ENCODE assay signal across 27 cellular contexts in the genomic region with DNA sequence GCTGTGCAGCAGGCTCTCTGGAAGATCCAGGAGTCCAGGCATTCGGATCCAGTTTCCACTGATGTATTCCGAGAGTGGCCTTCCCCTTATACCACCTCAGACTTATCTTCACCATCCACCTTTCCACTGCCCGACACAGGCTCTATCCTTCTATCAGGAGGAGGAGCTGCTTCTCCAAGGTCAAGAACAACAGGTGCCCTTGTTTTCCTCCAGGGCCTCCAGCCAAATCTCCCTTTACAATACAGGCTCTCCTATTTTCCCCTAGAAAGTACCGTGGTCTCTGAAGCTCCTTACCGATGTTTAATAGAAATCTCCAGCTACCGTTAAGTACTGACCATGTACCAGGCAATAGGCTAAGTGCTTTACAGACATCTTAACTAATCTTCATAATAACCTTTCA.
A peak's percentile ranks its signal among the peaks of the same experiment; 100 is the strongest.
DNase-seq lines count a peak whose midpoint lies in the region; ATAC-seq and TF ChIP-seq lines count a peak whose summit lies in the region.
"Had no signal": no experiment of that assay in that cellular context is flagged by ENCODE, and none has a peak within 500 bp of the region (broad histone marks: within the 10 kb centered on the region; RNA-seq: fewer than 3 reads in every experiment).

No MANE protein-coding gene starts in this region.

- peak overlapping the region; percentile 40; the same call in 1 of the 2 replicates for H3K23ac ChIP-seq in IMR-90 (ENCODE audit: low read depth, low read length)

- peak overlapping the region; percentile 2; the same call in 1 of the 2 replicates for H2BK120ac ChIP-seq in IMR-90 (ENCODE audit: low read depth, low read length)

- ATAC-seq in IMR-90 (ENCODE audit: low read depth) = no peak
- no peak for ATAC-seq in activated T-helper 17 cell treated with anti-CD3 and anti-CD28 coated beads, Interleukin-2, amount 50 U/mL, for 72 hours (replicated peaks)
- ATAC-seq: activated CD8-positive, alpha-beta T cell treated with anti-CD3 and anti-CD28 coated beads, Interleukin-2, amount 10 ng/mL, durations not matched to agents 7 days and 5 days; stimulated activated effector memory CD8-positive, alpha-beta T cell treated with anti-CD3 and anti-CD28 coated beads, Interleukin-12 subunit alpha, Interleukin-12 subunit beta, amount 100 ng/mL, for 72 hours had no signal

- DNase-seq in IMR-90 = no peak
- DNase-seq in glutamatergic neuron = no peak
- no peak for DNase-seq in progenitor cell of endocrine pancreas (ENCODE audit: low spot score, unreplicated experiment)
- no peak for DNase-seq in stimulated activated CD4-positive, alpha-beta T cell treated with anti-CD3 and anti-CD28 coated beads, Interleukin-2, amount 100 ng/mL, for 48 hours
- DNase-seq in GF-D8 (lab: John Stamatoyannopoulos, UW) = no peak
- no peak for DNase-seq in testis
- DNase-seq in spleen = no peak
- DNase-seq: activated CD4-positive, alpha-beta T cell treated with anti-CD3 and anti-CD28 coated beads for 1 hour; activated CD8-positive, alpha-beta T cell treated with anti-CD3 and anti-CD28 coated beads, Interleukin-2, amount 10 ng/mL, durations not matched to agents 7 days and 5 days; brain microvascular endothelial cell; C1 segment of cervical spinal cord; Caco-2; DND-41; effector CD4-positive, alpha-beta T cell; H7; naive B cell; NCI-H1092; NCI-H1930; NCI-H2227 treated with DMSO at 0.1 percent for 48 hours; NCI-H69; occipital lobe; stimulated activated CD4-positive, alpha-beta T cell treated with anti-CD3 and anti-CD28 coated beads, Interleukin-4, amount 100 ng/mL, for 1 hour had no signal

- H4K91ac ChIP-seq in IMR-90 (ENCODE audit: insufficient read depth, low read depth, low read length) = no peak overlapping the region; the same call in 1 of the 2 replicates

- no peak overlapping the region for H3K4me3 ChIP-seq in IMR-90 (ENCODE audit: insufficient read depth, low read depth, low read length)
- H3K4me3 ChIP-seq in testis = no peak overlapping the region
- H3K4me3 ChIP-seq in spleen = no peak overlapping the region
- H3K4me3 ChIP-seq: SJSA1, vagina had no signal

- no peak overlapping the region for H2BK15ac ChIP-seq in IMR-90 (ENCODE audit: low read depth, low read length)

- TF ChIP-seq POLR2A in IMR-90 (IDR thresholded peaks at IDR 0.05; ENCODE audit: low read depth, low read length) (no peak), testis (IDR thresholded peaks at IDR 0.05) (no peak), spleen (IDR thresholded peaks at IDR 0.05) (no peak)

- H2AFZ ChIP-seq in IMR-90 (replicated peaks; ENCODE audit: low read length, poor library complexity) = no peak overlapping the region

- H3K9me1 ChIP-seq in IMR-90 (ENCODE audit: insufficient read depth, low read length) = peaks cover 44% of the 10 kb centered on the region

- H3K27me3 ChIP-seq in IMR-90 (ENCODE audit: control insufficient read depth, insufficient read depth, low read length) (no peaks in the 10 kb centered on the region), testis (no peaks in the 10 kb centered on the region), spleen (replicated peaks in 1 of 7) (no peaks in the 10 kb centered on the region)
- H3K27me3 ChIP-seq: brain microvascular endothelial cell, SJSA1, vagina had no signal

- H2BK5ac ChIP-seq in IMR-90 (ENCODE audit: low read depth, low read length, poor library complexity, severe bottlenecking) = peak overlapping the region; percentile 74

- H2AK9ac ChIP-seq in IMR-90 (replicated peaks; ENCODE audit: low read depth, low read length, poor library complexity) = peak overlapping the region; percentile 12

- H2BK20ac ChIP-seq in IMR-90 (ENCODE audit: low read depth, low read length) = no peak overlapping the region

- H3K9me3 Mint-ChIP-seq in activated T-helper 17 cell treated with anti-CD3 and anti-CD28 coated beads, Interleukin-2, amount 50 U/mL, for 72 hours = no peaks in the 10 kb centered on the region
- H3K9me3 Mint-ChIP-seq in glutamatergic neuron (ENCODE audit: unreplicated experiment) (peaks cover 47% of the 10 kb centered on the region), progenitor cell of endocrine pancreas (ENCODE audit: low read depth) (peaks cover 5% of the 10 kb centered on the region)
- H3K9me3 Mint-ChIP-seq: stimulated activated effector memory CD8-positive, alpha-beta T cell treated with anti-CD3 and anti-CD28 coated beads, Interleukin-12 subunit alpha, Interleukin-12 subunit beta, amount 100 ng/mL, for 72 hours had no signal

- H4K8ac ChIP-seq in IMR-90 (ENCODE audit: low read depth in 2 of 2, low read length in 2 of 2) = 0 out of 4 replicates have a peak overlapping the region, but pooled peaks of 1 of the 2 experiments have one; percentile 1

- H3K79me1 ChIP-seq in IMR-90 (ENCODE audit: low read depth in 1 of 2, low read length in 2 of 2) = peaks cover 9 to 72% of the 10 kb centered on the region in 2 experiments

- H3K27ac Mint-ChIP-seq in activated T-helper 17 cell treated with anti-CD3 and anti-CD28 coated beads, Interleukin-2, amount 50 U/mL, for 72 hours = peak overlapping the region; percentile 83
- H3K27ac Mint-ChIP-seq in glutamatergic neuron (ENCODE audit: unreplicated experiment) (peak overlapping the region; percentile 77), progenitor cell of endocrine pancreas (peak overlapping the region; percentile 38)
- H3K27ac Mint-ChIP-seq: activated CD8-positive, alpha-beta T cell treated with anti-CD3 and anti-CD28 coated beads, Interleukin-2, amount 10 ng/mL, durations not matched to agents 7 days and 5 days; IgD-negative memory B cell; naive B cell; stimulated activated effector memory CD8-positive, alpha-beta T cell treated with anti-CD3 and anti-CD28 coated beads, Interleukin-12 subunit alpha, Interleukin-12 subunit beta, amount 100 ng/mL, for 72 hours had no signal

- H3K14ac ChIP-seq in IMR-90 (replicated peaks; ENCODE audit: low read depth, low read length) = peak overlapping the region; percentile 57

- no peak overlapping the region for H3K18ac ChIP-seq in IMR-90 (ENCODE audit: low read depth, low read length)

- H4K20me1 ChIP-seq in IMR-90 (ENCODE audit: insufficient read depth, low read length) = peaks cover 71% of the 10 kb centered on the region

- dilution Hi-C loops in IMR-90 (cut with HindIII; ENCODE audit: low sequenced_read_pairs, unreplicated experiment) = no loop called here

- CTCF ChIA-PET in IMR-90 (lab: Yijun Ruan, JAX) = no interaction called here

- H3K4me1 Mint-ChIP-seq in activated T-helper 17 cell treated with anti-CD3 and anti-CD28 coated beads, Interleukin-2, amount 50 U/mL, for 72 hours = peaks cover 59% of the 10 kb centered on the region
- H3K4me1 Mint-ChIP-seq in glutamatergic neuron (ENCODE audit: low read depth, unreplicated experiment) = peaks cover 75% of the 10 kb centered on the region
- peaks cover 22% of the 10 kb centered on the region for H3K4me1 Mint-ChIP-seq in progenitor cell of endocrine pancreas (ENCODE audit: low read depth)

- H3K4me1 ChIP-seq in IMR-90 (ENCODE audit: control insufficient read depth, insufficient read depth, low read length) (peaks cover 44% of the 10 kb centered on the region), testis (no peaks in the 10 kb centered on the region), spleen (peaks cover 0 to 23% (median 7%) of the 10 kb centered on the region in 6 donors)

- H3K27ac ChIP-seq in IMR-90 (ENCODE audit: insufficient read depth, low read length) (no peak overlapping the region), testis (no peak overlapping the region), spleen (no peak overlapping the region)
- H3K27ac ChIP-seq: SJSA1, vagina had no signal

- H3K27me3 Mint-ChIP-seq in activated T-helper 17 cell treated with anti-CD3 and anti-CD28 coated beads, Interleukin-2, amount 50 U/mL, for 72 hours = no peaks in the 10 kb centered on the region
- H3K27me3 Mint-ChIP-seq in glutamatergic neuron (ENCODE audit: unreplicated experiment) (peaks cover 26% of the 10 kb centered on the region), progenitor cell of endocrine pancreas (no peaks in the 10 kb centered on the region)
- H3K27me3 Mint-ChIP-seq: IgD-negative memory B cell had no signal

- peaks cover 2% of the 10 kb centered on the region for H3K36me3 ChIP-seq in IMR-90 (ENCODE audit: control insufficient read depth, insufficient read depth, low read length)
- H3K36me3 ChIP-seq in testis (ENCODE audit: low read depth, missing control alignments) = no peaks in the 10 kb centered on the region
- no peaks in the 10 kb centered on the region for H3K36me3 ChIP-seq in spleen
- H3K36me3 ChIP-seq: brain microvascular endothelial cell, SJSA1, vagina had no signal

- peak overlapping the region; percentile 36; the same call in 1 of the 2 replicates for H2AK5ac ChIP-seq in IMR-90 (ENCODE audit: low read depth, low read length)

- no peak overlapping the region for H3K9ac ChIP-seq in IMR-90 (ENCODE audit: low read depth, low read length)

- no TSS peak for BruUV-seq in IMR-90 (replicated peaks; lab: Mats Ljungman, UMichigan)

- H3K36me3 Mint-ChIP-seq in activated T-helper 17 cell treated with anti-CD3 and anti-CD28 coated beads, Interleukin-2, amount 50 U/mL, for 72 hours (ENCODE audit: low read depth) = no peaks in the 10 kb centered on the region
- H3K36me3 Mint-ChIP-seq in glutamatergic neuron (ENCODE audit: unreplicated experiment) (no peaks in the 10 kb centered on the region), progenitor cell of endocrine pancreas (ENCODE audit: insufficient read depth) (peaks cover 7% of the 10 kb centered on the region)
- H3K36me3 Mint-ChIP-seq: naive B cell had no signal

- H3K4me3 Mint-ChIP-seq in activated T-helper 17 cell treated with anti-CD3 and anti-CD28 coated beads, Interleukin-2, amount 50 U/mL, for 72 hours = no peak overlapping the region
- H3K4me3 Mint-ChIP-seq in glutamatergic neuron (ENCODE audit: unreplicated experiment) (peak overlapping the region; percentile 76), progenitor cell of endocrine pancreas (ENCODE audit: low read depth) (no peak overlapping the region)
- H3K4me3 Mint-ChIP-seq: activated CD8-positive, alpha-beta T cell treated with anti-CD3 and anti-CD28 coated beads, Interleukin-2, amount 10 ng/mL, durations not matched to agents 7 days and 5 days; IgD-negative memory B cell; naive B cell; stimulated activated effector memory CD8-positive, alpha-beta T cell treated with anti-CD3 and anti-CD28 coated beads, Interleukin-12 subunit alpha, Interleukin-12 subunit beta, amount 100 ng/mL, for 72 hours had no signal

- WGBS in IMR-90 (ENCODE audit: extremely low coverage in 2 of 2, insufficient read length in 1 of 2), 2 experiments = 100% methylated on average over 1 of the region's 6 CpGs; no CpG with 5 or more reads in 1 of the 2 experiments
- WGBS in testis, 2 donors = 42 to 57% methylated on average over 6 of the region's 6 CpGs
- 81 to 88% (median 83%) methylated on average over 6 of the region's 6 CpGs for WGBS in spleen, 5 donors

- no peak overlapping the region for H3K56ac ChIP-seq in IMR-90 (ENCODE audit: extremely low read depth, insufficient read depth, low read length)

- H3K9me3 ChIP-seq in IMR-90 (ENCODE audit: control insufficient read depth, insufficient read depth, low read length) = no peaks in the 10 kb centered on the region
- no peaks in the 10 kb centered on the region for H3K9me3 ChIP-seq in testis
- no peaks in the 10 kb centered on the region for H3K9me3 ChIP-seq in spleen
- H3K9me3 ChIP-seq: Caco-2, SJSA1, vagina had no signal

- POLR2A ChIA-PET in IMR-90 (lab: Charles Lee; ENCODE audit: unreplicated experiment) = no interaction called here

- no peak overlapping the region for H4K5ac ChIP-seq in IMR-90 (ENCODE audit: low read depth, low read length)

- H3K4ac ChIP-seq in IMR-90 (ENCODE audit: low read depth, low read length) = peak overlapping the region; percentile 19

- no peak for TF ChIP-seq CTCF in IMR-90 (conservative IDR thresholded peaks at IDR 0.05; ENCODE audit: low read depth, low read length)
- TF ChIP-seq CTCF in glutamatergic neuron (IDR thresholded peaks at IDR 0.05; ENCODE audit: partially characterized antibody, unreplicated experiment) = no peak
- no peak for TF ChIP-seq CTCF in progenitor cell of endocrine pancreas (IDR thresholded peaks at IDR 0.05; ENCODE audit: unreplicated experiment)
- no peak for TF ChIP-seq CTCF in testis (IDR thresholded peaks at IDR 0.05)
- no peak for TF ChIP-seq CTCF in spleen (IDR thresholded peaks at IDR 0.05 in 8 of 11, conservative IDR thresholded peaks at IDR 0.05 in 3 of 11)

- no peak for TF ChIP-seq RAD21 in IMR-90 (IDR thresholded peaks at IDR 0.05; ENCODE audit: low read length)

- in situ Hi-C loops in IMR-90 (cut with MboI; ENCODE audit: low sequenced_read_pairs) = no loop called here

- no peak overlapping the region for H3K4me2 ChIP-seq in IMR-90 (ENCODE audit: low read depth, low read length)

- intact Hi-C loops in IMR-90 (cut with micrococcal nuclease) = loop anchor here (5.0 kb wide), 1 partner anchor 59 kb away; a partner anchor contains a TSS
- intact Hi-C loops in testis (cut with DNase I; ENCODE audit: low total_unique reads) = no loop called here
- intact Hi-C loops in spleen (cut with DNase I; ENCODE audit: low total_unique reads) = no loop called here
